ENCODE assay signal across 8 cellular contexts in the genomic region with DNA sequence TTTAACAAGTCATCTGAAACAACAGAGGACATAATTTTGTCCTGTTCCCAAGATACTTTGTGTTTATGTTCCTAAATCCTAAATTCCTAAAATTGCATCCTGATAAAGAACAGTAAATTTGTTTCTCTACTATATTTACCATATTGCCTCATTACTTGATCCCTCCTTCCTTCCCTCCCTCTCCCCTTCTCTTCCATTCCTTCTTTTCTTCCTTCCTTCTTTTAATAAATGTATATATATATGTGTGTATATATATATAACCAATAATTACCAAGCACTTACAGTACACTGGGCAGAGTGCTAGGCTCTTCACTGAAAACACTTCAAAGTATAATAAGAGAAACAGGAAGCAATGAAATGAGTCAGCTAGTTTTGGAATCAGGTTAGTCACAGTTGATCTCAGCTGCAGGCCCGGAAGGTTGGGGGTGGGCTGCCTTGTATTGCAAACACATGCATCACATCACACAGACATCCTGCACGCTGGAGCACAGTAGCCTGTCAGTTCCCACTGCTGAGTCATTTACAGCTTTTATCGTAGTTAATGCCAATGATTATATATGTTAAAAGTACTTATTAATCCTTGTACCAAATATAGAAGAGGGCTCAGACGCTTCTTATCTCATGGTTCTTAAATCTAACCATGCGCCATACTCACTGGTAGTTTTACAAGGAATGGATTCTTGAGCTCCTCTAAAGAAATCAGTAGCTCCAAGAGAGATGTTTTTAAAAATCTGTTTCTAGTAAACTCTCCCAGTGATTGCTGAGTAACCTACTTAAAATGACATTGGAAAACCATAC.
DNase-seq lines count a peak whose midpoint lies in the region; ATAC-seq, FAIRE-seq and TF ChIP-seq lines count a peak whose summit lies in the region.

No MANE protein-coding gene starts in this region.

- H3K9ac ChIP-seq in HUES48 (ENCODE audit: low read depth, low read length), result peak overlapping the region; percentile 40; the same call in 1 of the 2 replicates
- no peak overlapping the region for H3K9ac ChIP-seq in kidney (ENCODE audit: low read length in 2 of 2)

- H3K36me3 ChIP-seq in HUES48 (ENCODE audit: control insufficient read depth, insufficient read depth, low read length) (no peaks in the 10 kb centered on the region), kidney (ENCODE audit: control insufficient read depth in 1 of 2, insufficient read depth in 2 of 2, low read length in 2 of 2) (no peaks in the 10 kb centered on the region)

- H3K36me3 Mint-ChIP-seq in stimulated activated effector memory CD8-positive, alpha-beta T cell treated with anti-CD3 and anti-CD28 coated beads, Interleukin-12 subunit alpha, Interleukin-12 subunit beta, amount 100 ng/mL, for 72 hours, result no peaks in the 10 kb centered on the region

- no peak overlapping the region for H3K4me3 ChIP-seq in HUES48 (ENCODE audit: low read depth, low read length)
- H3K4me3 ChIP-seq in kidney (ENCODE audit: low read length in 2 of 2), result no peak overlapping the region

- H3K9me3 Mint-ChIP-seq in stimulated activated effector memory CD8-positive, alpha-beta T cell treated with anti-CD3 and anti-CD28 coated beads, Interleukin-12 subunit alpha, Interleukin-12 subunit beta, amount 100 ng/mL, for 72 hours, result no peaks in the 10 kb centered on the region

- DNase-seq in GM04504 (ENCODE audit: low read depth), result peak; percentile 82
- DNase-seq in RKO (ENCODE audit: low spot score), result peak; percentile 100
- peak; percentile 27 for DNase-seq in activated naive CD4-positive, alpha-beta T cell treated with anti-CD3 and anti-CD28 coated beads, Interleukin-2, amount 50 U/mL, for 16 hours
- DNase-seq in kidney, result peak; percentile 76
- DNase-seq in stimulated activated effector memory CD8-positive, alpha-beta T cell treated with anti-CD3 and anti-CD28 coated beads, Interleukin-12 subunit alpha, Interleukin-12 subunit beta, amount 100 ng/mL, for 72 hours (ENCODE audit: low spot score in 2 of 2), result peak; percentile 7 to 72
- DNase-seq in left lobe of liver (ENCODE audit: low spot score), result no peak

- H3K27ac Mint-ChIP-seq in stimulated activated effector memory CD8-positive, alpha-beta T cell treated with anti-CD3 and anti-CD28 coated beads, Interleukin-12 subunit alpha, Interleukin-12 subunit beta, amount 100 ng/mL, for 72 hours, result no peak overlapping the region

- intact Hi-C loops in kidney (cut with DNase I), result no loop called here

- H3K27me3 ChIP-seq in HUES48 (ENCODE audit: control insufficient read depth, insufficient read depth, low read length), result no peaks in the 10 kb centered on the region

- H3K4me1 ChIP-seq in HUES48 (ENCODE audit: control insufficient read depth, insufficient read depth, low read length) (peaks cover 12% of the 10 kb centered on the region), kidney (ENCODE audit: control insufficient read depth in 1 of 2, insufficient read depth in 1 of 2, low read depth in 1 of 2, low read length in 2 of 2) (no peaks in the 10 kb centered on the region)

- H3K4me3 Mint-ChIP-seq in stimulated activated effector memory CD8-positive, alpha-beta T cell treated with anti-CD3 and anti-CD28 coated beads, Interleukin-12 subunit alpha, Interleukin-12 subunit beta, amount 100 ng/mL, for 72 hours, result no peak overlapping the region

- H3K27ac ChIP-seq in HUES48 (ENCODE audit: low read depth, low read length) (peak overlapping the region; percentile 92), kidney (ENCODE audit: low read depth in 2 of 2, low read length in 2 of 2) (no peak overlapping the region)

- H3K4me1 Mint-ChIP-seq in stimulated activated effector memory CD8-positive, alpha-beta T cell treated with anti-CD3 and anti-CD28 coated beads, Interleukin-12 subunit alpha, Interleukin-12 subunit beta, amount 100 ng/mL, for 72 hours, result no peaks in the 10 kb centered on the region

- no peak for TF ChIP-seq CTCF in kidney (IDR thresholded peaks at IDR 0.05; ENCODE audit: borderline replicate concordance, extremely low read depth, insufficient read depth)

- FAIRE-seq in kidney (lab: Jason Lieb, UNC), result no peak

- ATAC-seq in GM21529 (IDR thresholded peaks at IDR 0.05; ENCODE audit: unreplicated experiment) (peak; percentile 81), left lobe of liver (no peak)
- ATAC-seq in stimulated activated effector memory CD8-positive, alpha-beta T cell treated with anti-CD3 and anti-CD28 coated beads, Interleukin-12 subunit alpha, Interleukin-12 subunit beta, amount 100 ng/mL, for 72 hours, result peak; percentile 99

- H3K9me3 ChIP-seq in HUES48 (ENCODE audit: control insufficient read depth, insufficient read depth, low read length) (no peaks in the 10 kb centered on the region), kidney (ENCODE audit: control insufficient read depth in 1 of 2, low read length in 2 of 2) (no peaks in the 10 kb centered on the region)
